Comparison of ENCODE assay signal across 19 cellular contexts in the genomic region with DNA sequence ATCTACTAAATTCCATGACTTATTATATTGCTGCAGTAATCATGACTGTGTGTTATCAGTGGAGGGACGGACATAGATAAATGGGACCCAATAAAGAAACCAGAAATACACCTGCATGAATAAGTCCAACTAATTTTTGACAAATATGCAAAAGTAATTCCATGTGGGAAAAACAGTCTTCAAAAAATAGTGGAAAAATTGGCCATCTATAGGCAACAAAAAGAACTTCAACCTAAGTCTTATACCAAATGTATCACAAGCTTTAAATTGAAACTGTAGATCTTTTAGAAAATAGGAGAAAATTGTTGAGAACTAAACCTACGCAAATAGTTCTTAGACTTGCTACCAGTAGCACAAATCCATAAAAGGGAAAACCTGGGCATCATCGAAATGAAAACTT.
DNase-seq lines count a peak whose midpoint lies in the region; ATAC-seq, FAIRE-seq and TF ChIP-seq lines count a peak whose summit lies in the region.
"Had no signal": no experiment of that assay in that cellular context is flagged by ENCODE, and none has a peak within 500 bp of the region (broad histone marks: within the 10 kb centered on the region; RNA-seq: fewer than 3 reads in every experiment).

No MANE protein-coding gene starts in this region.

- POLR2A ChIA-PET in PC-9 (lab: Charles Lee; ENCODE audit: unreplicated experiment) (no interaction called here), HepG2 (lab: Yijun Ruan, JAX) (no interaction called here)
- POLR2A ChIA-PET in naive thymus-derived CD8-positive, alpha-beta T cell (lab: Charles Lee): no interaction called here

- H3K27me3 ChIP-seq in PC-9 (ENCODE audit: insufficient read depth, low read depth) (peaks cover 13% of the 10 kb centered on the region; the same call in 1 of the 2 replicates), HepG2 (ENCODE audit: control insufficient read depth in 1 of 2, insufficient read depth in 2 of 2, low read length in 2 of 2) (no peaks in the 10 kb centered on the region)
- H3K27me3 ChIP-seq: SJCRH30 had no signal

- BruUV-seq in PC-9 (replicated peaks; lab: Mats Ljungman, UMichigan) (no TSS peak), HepG2 (replicated peaks; lab: Mats Ljungman, UMichigan) (no TSS peak)

- H3K27ac ChIP-seq in PC-9: no peak overlapping the region
- no peak overlapping the region for H3K27ac ChIP-seq in HepG2 (ENCODE audit: extremely low read length, insufficient read depth, low read length)
- H3K27ac ChIP-seq: SJCRH30 had no signal

- TF ChIP-seq POLR2A in HepG2 (IDR thresholded peaks at IDR 0.05; ENCODE audit: insufficient read depth in 1 of 2, low read depth in 2 of 2, low read length in 2 of 2): no peak

- peak; percentile 42; the same call in 1 of the 2 replicates for TF ChIP-seq CTCF in PC-9 (conservative IDR thresholded peaks at IDR 0.05)
- peak; percentile 57 for TF ChIP-seq CTCF in endothelial cell (IDR thresholded peaks at IDR 0.05; ENCODE audit: unreplicated experiment)
- TF ChIP-seq CTCF in mesothelial cell of epicardium (IDR thresholded peaks at IDR 0.05; ENCODE audit: unreplicated experiment): peak; percentile 32
- TF ChIP-seq CTCF in HepG2 (CRISPR knock-in tag; IDR thresholded peaks at IDR 0.05): no peak

- no peak for FAIRE-seq in HepG2 (lab: Jason Lieb, UNC)
- FAIRE-seq: GM12878 had no signal

- TF ChIP-seq EP300 in HepG2 (IDR thresholded peaks at IDR 0.05; ENCODE audit: low read depth in 2 of 2, low read length in 2 of 2) (no peak), HepG2 (CRISPR knock-in tag; IDR thresholded peaks at IDR 0.05; ENCODE audit: borderline replicate concordance) (no peak)

- H4K20me1 ChIP-seq in PC-9 (ENCODE audit: insufficient read depth) (no peaks in the 10 kb centered on the region), HepG2 (ENCODE audit: insufficient read depth, low read length) (no peaks in the 10 kb centered on the region)

- DNase-seq in PC-9 (no peak), endothelial cell (ENCODE audit: low spot score) (no peak), mesothelial cell of epicardium (ENCODE audit: low spot score in 2 of 2, unreplicated experiment in 2 of 2) (no peak), HepG2 (ENCODE audit: low spot score) (no peak)
- DNase-seq in naive thymus-derived CD8-positive, alpha-beta T cell: no peak
- DNase-seq: ACHN; Caco-2; CD4-positive, CD25-positive, alpha-beta regulatory T cell; GF-D8; IMR-90; NCI-H1417; NCI-H187 treated with DMSO at 0.1 percent for 48 hours; NCI-H345; NCI-H524 treated with DMSO at 0.1 percent for 48 hours; SJCRH30 had no signal

- no peak for ATAC-seq in naive thymus-derived CD8-positive, alpha-beta T cell
- no peak for ATAC-seq in HG03135 (IDR thresholded peaks at IDR 0.05; ENCODE audit: unreplicated experiment)
- ATAC-seq in HepG2: no peak
- no peak for ATAC-seq in GM18519 (IDR thresholded peaks at IDR 0.05; ENCODE audit: low FRiP score, unreplicated experiment)
- ATAC-seq: GM12878 had no signal

- H3K4me3 ChIP-seq in PC-9: no peak overlapping the region
- no peak overlapping the region for H3K4me3 ChIP-seq in HepG2 (replicated peaks in 1 of 3; ENCODE audit: insufficient read depth in 1 of 3, low read depth in 2 of 3, low read length in 3 of 3)
- H3K4me3 ChIP-seq: GM12878, SJCRH30 had no signal

- intact Hi-C loops in PC-9 (cut with micrococcal nuclease; ENCODE audit: unreplicated experiment): no loop called here
- intact Hi-C loops in HepG2 (cut with micrococcal nuclease; ENCODE audit: unreplicated experiment): no loop called here

- 24% methylated on average over 3 of the region's 3 CpGs for WGBS in HepG2 (ENCODE audit: low lambda C conversion rate)

- H2AFZ ChIP-seq in PC-9 (no peak overlapping the region), HepG2 (ENCODE audit: low read length) (no peak overlapping the region)

- no peaks in the 10 kb centered on the region for H3K27me3 Mint-ChIP-seq in endothelial cell (ENCODE audit: unreplicated experiment)
- H3K27me3 Mint-ChIP-seq in mesothelial cell of epicardium (ENCODE audit: low read depth): peaks cover 10% of the 10 kb centered on the region
- H3K27me3 Mint-ChIP-seq in naive thymus-derived CD8-positive, alpha-beta T cell: peaks cover 0 to 15% (median 0%) of the 10 kb centered on the region in 5 donors
- H3K27me3 Mint-ChIP-seq: B cell; CD4-positive, CD25-positive, alpha-beta regulatory T cell had no signal

- H3K36me3 ChIP-seq in PC-9 (ENCODE audit: low read depth): no peaks in the 10 kb centered on the region
- no peaks in the 10 kb centered on the region for H3K36me3 ChIP-seq in HepG2 (replicated peaks in 1 of 2; ENCODE audit: control insufficient read depth in 1 of 2, insufficient read depth in 2 of 2, low read length in 2 of 2)
- H3K36me3 ChIP-seq: SJCRH30 had no signal

- no peak overlapping the region for H3K4me3 Mint-ChIP-seq in endothelial cell (ENCODE audit: unreplicated experiment)
- H3K4me3 Mint-ChIP-seq in mesothelial cell of epicardium: no peak overlapping the region
- H3K4me3 Mint-ChIP-seq in naive thymus-derived CD8-positive, alpha-beta T cell: no peak overlapping the region
- H3K4me3 Mint-ChIP-seq: B cell; CD4-positive, CD25-positive, alpha-beta regulatory T cell had no signal

- no peak overlapping the region for H3K27ac Mint-ChIP-seq in endothelial cell (ENCODE audit: unreplicated experiment)
- H3K27ac Mint-ChIP-seq in mesothelial cell of epicardium: no peak overlapping the region
- H3K27ac Mint-ChIP-seq in naive thymus-derived CD8-positive, alpha-beta T cell: no peak overlapping the region
- H3K27ac Mint-ChIP-seq: B cell; CD4-positive, CD25-positive, alpha-beta regulatory T cell had no signal

- peaks cover 5% of the 10 kb centered on the region for H3K4me1 Mint-ChIP-seq in endothelial cell (ENCODE audit: unreplicated experiment)
- no peaks in the 10 kb centered on the region for H3K4me1 Mint-ChIP-seq in mesothelial cell of epicardium
- no peaks in the 10 kb centered on the region for H3K4me1 Mint-ChIP-seq in naive thymus-derived CD8-positive, alpha-beta T cell
- H3K4me1 Mint-ChIP-seq: B cell; CD4-positive, CD25-positive, alpha-beta regulatory T cell had no signal

- in situ Hi-C loops in HepG2 (cut with HindIII; ENCODE audit: extremely low pct_ligation_motif_present, low pct_unique_long_range_greater_than_20kb): no loop called here

- H3K9me3 ChIP-seq in PC-9 (ENCODE audit: insufficient read depth, low read depth) (no peaks in the 10 kb centered on the region), HepG2 (ENCODE audit: low read length) (peaks cover 20% of the 10 kb centered on the region)
- H3K9me3 ChIP-seq: SJCRH30 had no signal

- no peaks in the 10 kb centered on the region for H3F3A ChIP-seq in PC-9 (ENCODE audit: insufficient read depth, low read depth)

- H3K9me3 Mint-ChIP-seq in endothelial cell (ENCODE audit: unreplicated experiment): no peaks in the 10 kb centered on the region
- peaks cover 21% of the 10 kb centered on the region for H3K9me3 Mint-ChIP-seq in mesothelial cell of epicardium
- peaks cover 8 to 32% (median 19%) of the 10 kb centered on the region in 9 donors for H3K9me3 Mint-ChIP-seq in naive thymus-derived CD8-positive, alpha-beta T cell

- TF ChIP-seq RAD21 in HepG2 (CRISPR knock-in tag; IDR thresholded peaks at IDR 0.05): no peak

- H3K4me2 ChIP-seq in PC-9: no peak overlapping the region
- H3K4me2 ChIP-seq in HepG2 (ENCODE audit: low read depth, low read length): no peak overlapping the region

- H3K9ac ChIP-seq in HepG2 (ENCODE audit: insufficient read depth, low read depth, low read length): no peak overlapping the region

- H3K4me1 ChIP-seq in PC-9 (replicated peaks; ENCODE audit: insufficient read depth) (no peaks in the 10 kb centered on the region), HepG2 (ENCODE audit: insufficient read depth, low read length) (no peaks in the 10 kb centered on the region)
- H3K4me1 ChIP-seq: Caco-2, SJCRH30 had no signal

- no peaks in the 10 kb centered on the region for H3K36me3 Mint-ChIP-seq in endothelial cell (ENCODE audit: low read depth, unreplicated experiment)
- no peaks in the 10 kb centered on the region for H3K36me3 Mint-ChIP-seq in mesothelial cell of epicardium
- no peaks in the 10 kb centered on the region for H3K36me3 Mint-ChIP-seq in naive thymus-derived CD8-positive, alpha-beta T cell
- H3K36me3 Mint-ChIP-seq: CD4-positive, CD25-positive, alpha-beta regulatory T cell had no signal

- no peaks in the 10 kb centered on the region for H3K79me2 ChIP-seq in PC-9 (ENCODE audit: low read depth)
- H3K79me2 ChIP-seq in HepG2 (ENCODE audit: insufficient read depth, low read length): no peaks in the 10 kb centered on the region

- H3K9me2 ChIP-seq in PC-9 (ENCODE audit: insufficient read depth): no peaks in the 10 kb centered on the region; the same call in 1 of the 2 replicates

- CTCF ChIA-PET in PC-9 (lab: Charles Lee) (no interaction called here), HepG2 (lab: Yijun Ruan, JAX; ENCODE audit: low intra/inter-chr PET ratio, low total read pairs) (no interaction called here)

TF ChIP-seq in HepG2, 621 proteins besides CTCF, POLR2A, EP300 and RAD21 (continues in another document):
- TF ChIP-seq ZNF572 (CRISPR knock-in tag; IDR thresholded peaks at IDR 0.05) (no peak), TBP (CRISPR knock-in tag; IDR thresholded peaks at IDR 0.05) (no peak), ZNF34 (CRISPR knock-in tag; IDR thresholded peaks at IDR 0.05; ENCODE audit: borderline replicate concordance) (no peak), KLF13 (CRISPR knock-in tag; IDR thresholded peaks at IDR 0.05) (no peak), ZNF772 (CRISPR knock-in tag; IDR thresholded peaks at IDR 0.05) (no peak), ZNF333 (CRISPR knock-in tag; IDR thresholded peaks at IDR 0.05; ENCODE audit: borderline replicate concordance) (no peak), ELF1 (CRISPR knock-in tag; IDR thresholded peaks at IDR 0.05) (no peak), ZNF816 (CRISPR knock-in tag; IDR thresholded peaks at IDR 0.05; ENCODE audit: borderline replicate concordance) (no peak), SNRNP70 (IDR thresholded peaks at IDR 0.05; ENCODE audit: low read depth, low read length) (no peak), AHR (CRISPR knock-in tag; IDR thresholded peaks at IDR 0.05) (no peak), NONO (IDR thresholded peaks at IDR 0.05) (no peak), NONO (CRISPR knock-in tag; conservative IDR thresholded peaks at IDR 0.05) (no peak), KLF6 (CRISPR knock-in tag; IDR thresholded peaks at IDR 0.05) (no peak), SRF (IDR thresholded peaks at IDR 0.05; ENCODE audit: low read depth, low read length) (no peak), ZNF709 (CRISPR knock-in tag; IDR thresholded peaks at IDR 0.05) (no peak)
- TF ChIP-seq, protein P1, sequence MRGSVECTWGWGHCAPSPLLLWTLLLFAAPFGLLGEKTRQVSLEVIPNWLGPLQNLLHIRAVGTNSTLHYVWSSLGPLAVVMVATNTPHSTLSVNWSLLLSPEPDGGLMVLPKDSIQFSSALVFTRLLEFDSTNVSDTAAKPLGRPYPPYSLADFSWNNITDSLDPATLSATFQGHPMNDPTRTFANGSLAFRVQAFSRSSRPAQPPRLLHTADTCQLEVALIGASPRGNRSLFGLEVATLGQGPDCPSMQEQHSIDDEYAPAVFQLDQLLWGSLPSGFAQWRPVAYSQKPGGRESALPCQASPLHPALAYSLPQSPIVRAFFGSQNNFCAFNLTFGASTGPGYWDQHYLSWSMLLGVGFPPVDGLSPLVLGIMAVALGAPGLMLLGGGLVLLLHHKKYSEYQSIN (CRISPR knock-in tag; IDR thresholded peaks at IDR 0.05; ENCODE audit: borderline replicate concordance): no peak
